In the genomic region with DNA sequence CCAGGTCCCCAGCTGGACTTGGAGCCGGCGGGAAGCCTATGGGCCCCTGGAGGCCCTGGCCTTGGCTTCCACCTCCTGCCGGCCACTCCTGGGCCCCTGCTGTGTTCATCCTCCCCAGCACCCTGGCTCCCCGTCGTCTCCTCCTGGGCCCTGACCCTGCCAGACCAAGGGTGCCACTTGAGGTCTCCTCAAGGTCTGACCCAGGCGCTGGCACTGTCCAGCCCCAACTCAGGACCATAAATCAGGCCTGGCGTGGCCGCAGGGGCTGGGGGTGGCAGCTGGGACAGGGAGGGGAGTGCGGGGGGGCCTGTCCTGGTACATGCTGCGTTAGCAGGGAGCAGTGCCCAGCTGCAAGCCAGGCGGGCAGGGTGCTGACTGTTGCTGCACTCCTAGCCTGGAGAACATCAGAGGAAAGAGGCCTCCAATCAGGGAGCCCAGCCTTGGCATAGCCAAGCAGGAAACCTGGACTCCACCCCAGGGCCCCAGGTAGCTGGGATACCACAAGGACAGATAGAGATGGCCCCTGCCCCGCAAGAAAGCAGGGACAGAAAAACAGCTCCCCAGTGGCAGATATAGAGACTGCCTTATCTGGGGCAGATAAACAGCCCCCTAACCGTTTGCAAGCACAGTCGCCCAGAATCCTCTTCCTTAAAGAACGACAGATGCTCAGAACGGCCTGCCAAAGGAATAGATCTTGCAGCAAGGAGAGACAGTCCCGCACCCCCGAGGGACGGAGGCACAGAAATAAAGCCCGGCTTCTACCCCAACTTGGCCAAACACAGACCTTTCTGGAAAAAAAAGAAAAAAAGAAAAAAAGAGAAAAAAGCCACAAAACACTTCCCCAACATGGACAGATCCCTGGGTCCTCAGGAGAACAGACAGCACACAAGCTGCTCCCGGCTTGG, we compare ENCODE assay signal across 1 cellular context.
TF ChIP-seq lines count a peak whose summit lies in the region.

No MANE protein-coding gene starts in this region.

TF ChIP-seq in WTC11, 78 proteins besides CTCF, POLR2A, EP300 and RAD21 (continued from another document):
- TF ChIP-seq, protein P1, sequence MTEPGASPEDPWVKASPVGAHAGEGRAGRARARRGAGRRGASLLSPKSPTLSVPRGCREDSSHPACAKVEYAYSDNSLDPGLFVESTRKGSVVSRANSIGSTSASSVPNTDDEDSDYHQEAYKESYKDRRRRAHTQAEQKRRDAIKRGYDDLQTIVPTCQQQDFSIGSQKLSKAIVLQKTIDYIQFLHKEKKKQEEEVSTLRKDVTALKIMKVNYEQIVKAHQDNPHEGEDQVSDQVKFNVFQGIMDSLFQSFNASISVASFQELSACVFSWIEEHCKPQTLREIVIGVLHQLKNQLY (CRISPR knock-in tag; IDR thresholded peaks at IDR 0.05), result no peak
- no peak for TF ChIP-seq FOXP4 (CRISPR knock-in tag; IDR thresholded peaks at IDR 0.05)
- no peak for TF ChIP-seq TEAD1 (CRISPR knock-in tag; IDR thresholded peaks at IDR 0.05)
- TF ChIP-seq ZNF423 (CRISPR knock-in tag; IDR thresholded peaks at IDR 0.05), result no peak
- TF ChIP-seq, protein P2, sequence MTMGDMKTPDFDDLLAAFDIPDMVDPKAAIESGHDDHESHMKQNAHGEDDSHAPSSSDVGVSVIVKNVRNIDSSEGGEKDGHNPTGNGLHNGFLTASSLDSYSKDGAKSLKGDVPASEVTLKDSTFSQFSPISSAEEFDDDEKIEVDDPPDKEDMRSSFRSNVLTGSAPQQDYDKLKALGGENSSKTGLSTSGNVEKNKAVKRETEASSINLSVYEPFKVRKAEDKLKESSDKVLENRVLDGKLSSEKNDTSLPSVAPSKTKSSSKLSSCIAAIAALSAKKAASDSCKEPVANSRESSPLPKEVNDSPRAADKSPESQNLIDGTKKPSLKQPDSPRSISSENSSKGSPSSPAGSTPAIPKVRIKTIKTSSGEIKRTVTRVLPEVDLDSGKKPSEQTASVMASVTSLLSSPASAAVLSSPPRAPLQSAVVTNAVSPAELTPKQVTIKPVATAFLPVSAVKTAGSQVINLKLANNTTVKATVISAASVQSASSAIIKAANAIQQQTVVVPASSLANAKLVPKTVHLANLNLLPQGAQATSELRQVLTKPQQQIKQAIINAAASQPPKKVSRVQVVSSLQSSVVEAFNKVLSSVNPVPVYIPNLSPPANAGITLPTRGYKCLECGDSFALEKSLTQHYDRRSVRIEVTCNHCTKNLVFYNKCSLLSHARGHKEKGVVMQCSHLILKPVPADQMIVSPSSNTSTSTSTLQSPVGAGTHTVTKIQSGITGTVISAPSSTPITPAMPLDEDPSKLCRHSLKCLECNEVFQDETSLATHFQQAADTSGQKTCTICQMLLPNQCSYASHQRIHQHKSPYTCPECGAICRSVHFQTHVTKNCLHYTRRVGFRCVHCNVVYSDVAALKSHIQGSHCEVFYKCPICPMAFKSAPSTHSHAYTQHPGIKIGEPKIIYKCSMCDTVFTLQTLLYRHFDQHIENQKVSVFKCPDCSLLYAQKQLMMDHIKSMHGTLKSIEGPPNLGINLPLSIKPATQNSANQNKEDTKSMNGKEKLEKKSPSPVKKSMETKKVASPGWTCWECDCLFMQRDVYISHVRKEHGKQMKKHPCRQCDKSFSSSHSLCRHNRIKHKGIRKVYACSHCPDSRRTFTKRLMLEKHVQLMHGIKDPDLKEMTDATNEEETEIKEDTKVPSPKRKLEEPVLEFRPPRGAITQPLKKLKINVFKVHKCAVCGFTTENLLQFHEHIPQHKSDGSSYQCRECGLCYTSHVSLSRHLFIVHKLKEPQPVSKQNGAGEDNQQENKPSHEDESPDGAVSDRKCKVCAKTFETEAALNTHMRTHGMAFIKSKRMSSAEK (CRISPR knock-in tag; IDR thresholded peaks at IDR 0.05; ENCODE audit: borderline replicate concordance), result no peak
- TF ChIP-seq SMAD4 (CRISPR knock-in tag; IDR thresholded peaks at IDR 0.05), result no peak
- TF ChIP-seq IRF1 (CRISPR knock-in tag; IDR thresholded peaks at IDR 0.05), result no peak
- TF ChIP-seq, protein P3, sequence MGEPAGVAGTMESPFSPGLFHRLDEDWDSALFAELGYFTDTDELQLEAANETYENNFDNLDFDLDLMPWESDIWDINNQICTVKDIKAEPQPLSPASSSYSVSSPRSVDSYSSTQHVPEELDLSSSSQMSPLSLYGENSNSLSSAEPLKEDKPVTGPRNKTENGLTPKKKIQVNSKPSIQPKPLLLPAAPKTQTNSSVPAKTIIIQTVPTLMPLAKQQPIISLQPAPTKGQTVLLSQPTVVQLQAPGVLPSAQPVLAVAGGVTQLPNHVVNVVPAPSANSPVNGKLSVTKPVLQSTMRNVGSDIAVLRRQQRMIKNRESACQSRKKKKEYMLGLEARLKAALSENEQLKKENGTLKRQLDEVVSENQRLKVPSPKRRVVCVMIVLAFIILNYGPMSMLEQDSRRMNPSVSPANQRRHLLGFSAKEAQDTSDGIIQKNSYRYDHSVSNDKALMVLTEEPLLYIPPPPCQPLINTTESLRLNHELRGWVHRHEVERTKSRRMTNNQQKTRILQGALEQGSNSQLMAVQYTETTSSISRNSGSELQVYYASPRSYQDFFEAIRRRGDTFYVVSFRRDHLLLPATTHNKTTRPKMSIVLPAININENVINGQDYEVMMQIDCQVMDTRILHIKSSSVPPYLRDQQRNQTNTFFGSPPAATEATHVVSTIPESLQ (CRISPR knock-in tag; IDR thresholded peaks at IDR 0.05), result no peak
- no peak for TF ChIP-seq NFE2L1 (CRISPR knock-in tag; IDR thresholded peaks at IDR 0.05)
- TF ChIP-seq NFYB (CRISPR knock-in tag; conservative IDR thresholded peaks at IDR 0.05; ENCODE audit: low read depth), result no peak
- TF ChIP-seq, protein P4, sequence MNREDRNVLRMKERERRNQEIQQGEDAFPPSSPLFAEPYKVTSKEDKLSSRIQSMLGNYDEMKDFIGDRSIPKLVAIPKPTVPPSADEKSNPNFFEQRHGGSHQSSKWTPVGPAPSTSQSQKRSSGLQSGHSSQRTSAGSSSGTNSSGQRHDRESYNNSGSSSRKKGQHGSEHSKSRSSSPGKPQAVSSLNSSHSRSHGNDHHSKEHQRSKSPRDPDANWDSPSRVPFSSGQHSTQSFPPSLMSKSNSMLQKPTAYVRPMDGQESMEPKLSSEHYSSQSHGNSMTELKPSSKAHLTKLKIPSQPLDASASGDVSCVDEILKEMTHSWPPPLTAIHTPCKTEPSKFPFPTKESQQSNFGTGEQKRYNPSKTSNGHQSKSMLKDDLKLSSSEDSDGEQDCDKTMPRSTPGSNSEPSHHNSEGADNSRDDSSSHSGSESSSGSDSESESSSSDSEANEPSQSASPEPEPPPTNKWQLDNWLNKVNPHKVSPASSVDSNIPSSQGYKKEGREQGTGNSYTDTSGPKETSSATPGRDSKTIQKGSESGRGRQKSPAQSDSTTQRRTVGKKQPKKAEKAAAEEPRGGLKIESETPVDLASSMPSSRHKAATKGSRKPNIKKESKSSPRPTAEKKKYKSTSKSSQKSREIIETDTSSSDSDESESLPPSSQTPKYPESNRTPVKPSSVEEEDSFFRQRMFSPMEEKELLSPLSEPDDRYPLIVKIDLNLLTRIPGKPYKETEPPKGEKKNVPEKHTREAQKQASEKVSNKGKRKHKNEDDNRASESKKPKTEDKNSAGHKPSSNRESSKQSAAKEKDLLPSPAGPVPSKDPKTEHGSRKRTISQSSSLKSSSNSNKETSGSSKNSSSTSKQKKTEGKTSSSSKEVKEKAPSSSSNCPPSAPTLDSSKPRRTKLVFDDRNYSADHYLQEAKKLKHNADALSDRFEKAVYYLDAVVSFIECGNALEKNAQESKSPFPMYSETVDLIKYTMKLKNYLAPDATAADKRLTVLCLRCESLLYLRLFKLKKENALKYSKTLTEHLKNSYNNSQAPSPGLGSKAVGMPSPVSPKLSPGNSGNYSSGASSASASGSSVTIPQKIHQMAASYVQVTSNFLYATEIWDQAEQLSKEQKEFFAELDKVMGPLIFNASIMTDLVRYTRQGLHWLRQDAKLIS (CRISPR knock-in tag; IDR thresholded peaks at IDR 0.05; ENCODE audit: borderline replicate concordance), result no peak
TF ChIP-seq in WTC11: peak in this region for 0.
